18 cellular contexts compared by ENCODE assay signal in the genomic region with DNA sequence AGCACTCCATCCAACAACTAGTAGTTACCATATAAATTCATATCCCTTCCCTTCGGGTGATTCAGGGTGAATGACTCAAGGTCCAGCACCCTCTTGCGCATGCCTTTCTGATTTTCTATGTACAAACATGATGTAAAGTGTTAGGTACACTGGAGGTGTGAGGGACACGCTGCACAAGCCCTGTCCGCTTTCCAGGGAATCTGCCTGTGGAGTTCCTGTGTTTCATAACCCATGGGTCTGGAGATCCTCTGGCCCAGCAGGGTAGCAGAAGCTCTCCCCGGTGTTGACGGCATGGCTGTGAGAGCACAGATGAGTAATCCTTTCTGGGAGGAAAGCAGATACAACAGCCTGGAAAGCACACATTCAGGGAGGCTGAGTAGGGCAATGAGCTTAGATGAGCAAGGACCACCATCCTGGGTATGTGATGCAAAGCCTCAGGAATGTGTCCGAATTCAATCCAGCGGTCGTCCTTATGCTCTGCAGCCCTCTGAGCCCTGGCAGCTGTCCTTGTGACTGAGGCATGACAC.
DNase-seq lines count a peak whose midpoint lies in the region; ATAC-seq and TF ChIP-seq lines count a peak whose summit lies in the region.
"Had no signal": no experiment of that assay in that cellular context is flagged by ENCODE, and none has a peak within 500 bp of the region (broad histone marks: within the 10 kb centered on the region; RNA-seq: fewer than 3 reads in every experiment).

No MANE protein-coding gene starts in this region.

- H2AK5ac ChIP-seq in mesendoderm (ENCODE audit: low read length): no peak overlapping the region

- TF ChIP-seq EP300 in esophagus muscularis mucosa (IDR thresholded peaks at IDR 0.05): no peak

- no peak overlapping the region for H3K23ac ChIP-seq in mesendoderm (ENCODE audit: low read length)

- no peaks in the 10 kb centered on the region for H3K36me3 Mint-ChIP-seq in activated T-cell treated with anti-CD3 and anti-CD28 coated beads, Interleukin-2, amount 50 U/mL, for 72 hours (ENCODE audit: insufficient read depth in 2 of 2)
- H3K36me3 Mint-ChIP-seq: activated naive CD8-positive, alpha-beta T cell treated with anti-CD3 and anti-CD28 coated beads for 36 hours had no signal

- H2BK5ac ChIP-seq in mesendoderm (ENCODE audit: low read length): no peak overlapping the region

- no peak overlapping the region for H3K56ac ChIP-seq in mesendoderm (ENCODE audit: low read length)

- no peak overlapping the region for H3K27ac ChIP-seq in mesendoderm (ENCODE audit: low read depth, low read length)
- H3K27ac ChIP-seq in esophagus muscularis mucosa (replicated peaks in 1 of 4): no peak overlapping the region
- H3K27ac ChIP-seq in right lobe of liver: no peak overlapping the region
- H3K27ac ChIP-seq: heart left ventricle had no signal

- no peaks in the 10 kb centered on the region for H3K9me3 ChIP-seq in esophagus muscularis mucosa
- H3K9me3 ChIP-seq in right lobe of liver: no peaks in the 10 kb centered on the region

- WGBS in mesendoderm (ENCODE audit: extremely low coverage, insufficient coverage, low lambda C conversion rate): no CpG with 5 or more reads among the region's 9 CpGs
- 74% methylated on average over 9 of the region's 9 CpGs for WGBS in esophagus muscularis mucosa
- 71% methylated on average over 8 of the region's 9 CpGs for WGBS in right lobe of liver (ENCODE audit: insufficient coverage, low coverage, low lambda C conversion rate, missing lambda C conversion rate)

- H3K4ac ChIP-seq in mesendoderm (ENCODE audit: low read depth, low read length): no peak overlapping the region

- no peak overlapping the region for H4K8ac ChIP-seq in mesendoderm (ENCODE audit: low read depth, low read length)

- intact Hi-C loops in esophagus muscularis mucosa (cut with DNase I) (no loop called here), right lobe of liver (cut with DNase I) (no loop called here)

- H3K4me3 ChIP-seq in choroid plexus epithelial cell (ENCODE audit: low read depth, low read length) (no peak overlapping the region), mesendoderm (ENCODE audit: low read length) (no peak overlapping the region), esophagus muscularis mucosa (no peak overlapping the region), right lobe of liver (no peak overlapping the region)
- H3K4me3 ChIP-seq: GM12878, GM23338, heart left ventricle had no signal

- H4K5ac ChIP-seq in mesendoderm (ENCODE audit: low read length): no peak overlapping the region

- no peak overlapping the region for H3K4me2 ChIP-seq in mesendoderm (ENCODE audit: low read length)
- H3K4me2 ChIP-seq: GM23338 had no signal

- no peak overlapping the region for H2BK15ac ChIP-seq in mesendoderm (replicated peaks; ENCODE audit: low read depth)

- no peaks in the 10 kb centered on the region for H3K79me2 ChIP-seq in mesendoderm (ENCODE audit: control insufficient read depth, insufficient read depth, low read length)

- H3K27me3 Mint-ChIP-seq in activated T-cell treated with anti-CD3 and anti-CD28 coated beads, Interleukin-2, amount 50 U/mL, for 72 hours (ENCODE audit: low read depth): no peaks in the 10 kb centered on the region
- H3K27me3 Mint-ChIP-seq: activated naive CD8-positive, alpha-beta T cell treated with anti-CD3 and anti-CD28 coated beads for 36 hours had no signal

- H3K36me3 ChIP-seq in mesendoderm (ENCODE audit: control insufficient read depth, insufficient read depth, low read length) (no peaks in the 10 kb centered on the region), esophagus muscularis mucosa (no peaks in the 10 kb centered on the region), right lobe of liver (no peaks in the 10 kb centered on the region)
- H3K36me3 ChIP-seq: heart left ventricle had no signal

- TF ChIP-seq CTCF in choroid plexus epithelial cell (conservative IDR thresholded peaks at IDR 0.05; ENCODE audit: low read depth, low read length): no peak
- TF ChIP-seq CTCF in esophagus muscularis mucosa (IDR thresholded peaks at IDR 0.05): no peak
- TF ChIP-seq CTCF in right lobe of liver (IDR thresholded peaks at IDR 0.05): no peak

- no peaks in the 10 kb centered on the region for H3K79me1 ChIP-seq in mesendoderm (ENCODE audit: low read length)

- no peak overlapping the region for H3K18ac ChIP-seq in mesendoderm (ENCODE audit: low read length)

- H3K27me3 ChIP-seq in mesendoderm (ENCODE audit: insufficient read depth, low read length, poor library complexity) (no peaks in the 10 kb centered on the region), esophagus muscularis mucosa (no peaks in the 10 kb centered on the region), right lobe of liver (no peaks in the 10 kb centered on the region)
- H3K27me3 ChIP-seq: heart left ventricle had no signal

- no peak for TF ChIP-seq POLR2A in esophagus muscularis mucosa (IDR thresholded peaks at IDR 0.05; ENCODE audit: low read depth)
- TF ChIP-seq POLR2A in right lobe of liver (IDR thresholded peaks at IDR 0.05): no peak

- no peak overlapping the region for H3K4me3 Mint-ChIP-seq in activated T-cell treated with anti-CD3 and anti-CD28 coated beads, Interleukin-2, amount 50 U/mL, for 72 hours
- H3K4me3 Mint-ChIP-seq: activated naive CD8-positive, alpha-beta T cell treated with anti-CD3 and anti-CD28 coated beads for 36 hours; GM23338 had no signal

- ATAC-seq in activated T-cell treated with anti-CD3 and anti-CD28 coated beads, Interleukin-2, amount 50 U/mL, for 72 hours (replicated peaks in 1 of 2): no peak
- no peak for ATAC-seq in right lobe of liver
- ATAC-seq: GM12878, GM23338, heart left ventricle had no signal

- H3K9me3 Mint-ChIP-seq in activated T-cell treated with anti-CD3 and anti-CD28 coated beads, Interleukin-2, amount 50 U/mL, for 72 hours: no peaks in the 10 kb centered on the region
- H3K9me3 Mint-ChIP-seq: GM23338 had no signal

- no peaks in the 10 kb centered on the region for H3K4me1 ChIP-seq in mesendoderm (ENCODE audit: control insufficient read depth, low read depth, low read length)
- H3K4me1 ChIP-seq in esophagus muscularis mucosa: no peaks in the 10 kb centered on the region
- no peaks in the 10 kb centered on the region for H3K4me1 ChIP-seq in right lobe of liver
- H3K4me1 ChIP-seq: heart left ventricle had no signal

- H3K9ac ChIP-seq in mesendoderm (ENCODE audit: low read length): no peak overlapping the region

- H2BK120ac ChIP-seq in mesendoderm (ENCODE audit: low read depth, low read length): no peak overlapping the region

- no peak overlapping the region for H3K27ac Mint-ChIP-seq in activated T-cell treated with anti-CD3 and anti-CD28 coated beads, Interleukin-2, amount 50 U/mL, for 72 hours
- H3K27ac Mint-ChIP-seq: activated naive CD8-positive, alpha-beta T cell treated with anti-CD3 and anti-CD28 coated beads for 36 hours; GM23338 had no signal

- DNase-seq in AG08395 (ENCODE audit: low spot score) (peak; percentile 67), NCI-H226 (peak; percentile 79), choroid plexus epithelial cell (ENCODE audit: low read depth) (peak; percentile 87), mesendoderm (peak; percentile 46), amniotic stem cell (lab: John Stamatoyannopoulos, UW) (no peak), esophagus muscularis mucosa (ENCODE audit: extremely low spot score) (no peak), right lobe of liver (no peak)
- DNase-seq in activated T-cell treated with anti-CD3 and anti-CD28 coated beads, Interleukin-2, amount 50 U/mL, for 72 hours: no peak
- DNase-seq: activated naive CD8-positive, alpha-beta T cell treated with anti-CD3 and anti-CD28 coated beads for 36 hours; dermis blood vessel endothelial cell; DMS 273 treated with DMSO at 0.1 percent for 48 hours; MV-4-11; NCI-H2227 treated with DMSO at 0.1 percent for 48 hours; occipital lobe; stimulated activated CD4-positive, alpha-beta T cell treated with anti-CD3 and anti-CD28 coated beads, Interleukin-15, amount 100 ng/mL, for 24 hours had no signal

- no peaks in the 10 kb centered on the region for H3K4me1 Mint-ChIP-seq in activated T-cell treated with anti-CD3 and anti-CD28 coated beads, Interleukin-2, amount 50 U/mL, for 72 hours (ENCODE audit: low read depth)
- H3K4me1 Mint-ChIP-seq: GM23338 had no signal

Comparison
In these comparisons a context has a peak if more than half of its experiments do, and no peak if none do; other contexts are left out.
1. DNase-seq: peak in AG08395 (single experiment), NCI-H226 (single experiment), choroid plexus epithelial cell (single experiment) and mesendoderm (single experiment); none in activated T-cell treated with anti-CD3 and anti-CD28 coated beads, Interleukin-2, amount 50 U/mL, for 72 hours (0 of 2), amniotic stem cell (single experiment), esophagus muscularis mucosa (single experiment) and right lobe of liver (0 of 3).